In genomic region chr1:22137006-22137720, GRCh38 we compare ENCODE assay signal across 16 cellular contexts. TPM values are rescaled to one million over a fixed set of nuclear protein-coding genes. Genes with fewer than 3 reads are reported as not detected.
DNase-seq lines count a peak whose midpoint lies in the region; ATAC-seq, FAIRE-seq and TF ChIP-seq lines count a peak whose summit lies in the region.
"Had no signal": no experiment of that assay in that cellular context is flagged by ENCODE, and none has a peak within 500 bp of the region (broad histone marks: within the 10 kb centered on the region; RNA-seq: fewer than 3 reads in every experiment).

No MANE protein-coding gene starts in this region.

- H3K18ac ChIP-seq in H1 (ENCODE audit: extremely low read depth, low read length) (peak overlapping the region; percentile 71), mesendoderm (ENCODE audit: low read length) (no peak overlapping the region)

- H3K27me3 ChIP-seq in AG04450 (ENCODE audit: control insufficient read depth, insufficient read depth, low read length): peaks cover 42% of the 10 kb centered on the region
- peaks cover 4 to 23% (median 17%) of the 10 kb centered on the region in 4 experiments for H3K27me3 ChIP-seq in H1 (replicated peaks in 1 of 4; ENCODE audit: control insufficient read depth in 3 of 4, extremely low read depth in 1 of 4, insufficient read depth in 3 of 4, low read length in 3 of 4)
- H3K27me3 ChIP-seq in mesendoderm (ENCODE audit: insufficient read depth, low read length, poor library complexity): no peaks in the 10 kb centered on the region
- H3K27me3 ChIP-seq in MG63: peaks cover 9% of the 10 kb centered on the region

- peaks cover 12 to 50% (median 30%) of the 10 kb centered on the region in 4 experiments for H3K4me1 ChIP-seq in H1 (replicated peaks in 1 of 4; ENCODE audit: control insufficient read depth in 3 of 4, insufficient read depth in 4 of 4, low read length in 3 of 4)
- peaks cover 6% of the 10 kb centered on the region for H3K4me1 ChIP-seq in mesendoderm (ENCODE audit: control insufficient read depth, low read depth, low read length)

- no peak for ATAC-seq in GM21381 (IDR thresholded peaks at IDR 0.05; ENCODE audit: unreplicated experiment)
- no peak for ATAC-seq in GM18519 (IDR thresholded peaks at IDR 0.05; ENCODE audit: low FRiP score, unreplicated experiment)
- ATAC-seq: natural killer cell had no signal

- no peak overlapping the region for H3K56ac ChIP-seq in H1 (replicated peaks; ENCODE audit: insufficient read length, low read depth, low read length)
- peak overlapping the region; percentile 8 for H3K56ac ChIP-seq in mesendoderm (ENCODE audit: low read length)

- peak overlapping the region; percentile 8; the same call in 1 of the 2 replicates for H2BK20ac ChIP-seq in H1 (ENCODE audit: low read length)

- 53% methylated on average over 14 of the region's 16 CpGs; no CpG with 5 or more reads in 1 of the 2 experiments for WGBS in H1 (ENCODE audit: extremely low coverage in 1 of 2, insufficient coverage in 1 of 2, insufficient read length in 1 of 2, insufficient replicate concordance in 2 of 2, low coverage in 1 of 2, low lambda C conversion rate in 2 of 2, missing lambda C conversion rate in 1 of 2), 2 experiments
- WGBS in mesendoderm (ENCODE audit: extremely low coverage, insufficient coverage, low lambda C conversion rate): no CpG with 5 or more reads among the region's 16 CpGs

- H3K23me2 ChIP-seq in H1 (ENCODE audit: low read depth, low read length): peaks cover 4% of the 10 kb centered on the region; the same call in 1 of the 2 replicates

- H3K9me3 ChIP-seq in AG04450 (ENCODE audit: control insufficient read depth, insufficient read depth, low read length) (no peaks in the 10 kb centered on the region; the same call in 1 of the 2 replicates), H1 (ENCODE audit: insufficient read depth in 2 of 2, low read depth in 1 of 2, low read length in 1 of 2) (no peaks in the 10 kb centered on the region), MG63 (no peaks in the 10 kb centered on the region)

- H4K5ac ChIP-seq in H1 (ENCODE audit: insufficient read length, low read depth, low read length) (no peak overlapping the region), mesendoderm (ENCODE audit: low read length) (no peak overlapping the region)

- peak overlapping the region; percentile 84 for H4K91ac ChIP-seq in H1 (replicated peaks; ENCODE audit: insufficient read length, low read length)

- H3K27ac ChIP-seq in AG04450 (ENCODE audit: low read depth, low read length): peak overlapping the region; percentile 21
- no peak overlapping the region for H3K27ac ChIP-seq in H1 (ENCODE audit: low read depth, low read length)
- no peak overlapping the region for H3K27ac ChIP-seq in mesendoderm (ENCODE audit: low read depth, low read length)

- no peak overlapping the region for H3K4me3 ChIP-seq in AG04450 (ENCODE audit: low read depth, low read length)
- 0 out of 8 replicates have a peak overlapping the region, but pooled peaks of 1 of the 4 experiments have one; percentile 4 for H3K4me3 ChIP-seq in H1 (ENCODE audit: extremely low read depth in 1 of 4, insufficient read depth in 2 of 4, low read depth in 3 of 4, low read length in 4 of 4)
- no peak overlapping the region for H3K4me3 ChIP-seq in mesendoderm (ENCODE audit: low read length)
- no peak overlapping the region for H3K4me3 ChIP-seq in MG63

- no peak for TF ChIP-seq EP300 in H1 (IDR thresholded peaks at IDR 0.05; ENCODE audit: borderline replicate concordance in 1 of 2, low read depth in 2 of 2, low read length in 2 of 2)

- H3K23ac ChIP-seq in H1 (ENCODE audit: insufficient read length) (no peak overlapping the region), mesendoderm (ENCODE audit: low read length) (no peak overlapping the region)

- CTCF ChIA-PET in AG04450 (lab: Charles Lee) (no interaction called here), H1 (lab: Charles Lee; ENCODE audit: partially characterized antibody) (interaction anchor here (0.9 to 13.1 kb wide), 8 partner anchors 14 to 284 kb away, joined by 3 to 149 read pairs (median 3); no protein-coding TSS in a partner anchor)

- H3K79me1 ChIP-seq in H1 (ENCODE audit: low read depth, low read length) (no peaks in the 10 kb centered on the region), mesendoderm (ENCODE audit: low read length) (no peaks in the 10 kb centered on the region)

- DNase-seq in AG04450 (ENCODE audit: low read depth, low spot score) (no peak), NCI-H2171 treated with DMSO at 0.1 percent for 48 hours (lab: John Stamatoyannopoulos, UW) (peak; percentile 80), H1 (ENCODE audit: low read depth in 1 of 2, low spot score in 2 of 2) (no peak), mesendoderm (peak; percentile 74), MG63 (no peak), DMS153 treated with DMSO at 0.1 percent for 48 hours (lab: John Stamatoyannopoulos, UW; ENCODE audit: unreplicated experiment) (no peak)
- DNase-seq: activated B cell treated with CpG ODN at 0.5 μM for 24 hours; natural killer cell; NCI-H1092; NCI-H345; stimulated activated CD4-positive, alpha-beta T cell treated with anti-CD3 and anti-CD28 coated beads, Interleukin-4, amount 100 ng/mL, for 24 hours; SW 1271 had no signal

- peak; percentile 62 for FAIRE-seq in H1 (lab: Jason Lieb, UNC)
- FAIRE-seq: A204.1 had no signal

- H2BK120ac ChIP-seq in H1 (replicated peaks; ENCODE audit: low read depth, low read length): no peak overlapping the region
- H2BK120ac ChIP-seq in mesendoderm (ENCODE audit: low read depth, low read length): no peak overlapping the region

- no peak overlapping the region for H4K8ac ChIP-seq in H1 (ENCODE audit: extremely low read depth, insufficient read depth, low read length)
- H4K8ac ChIP-seq in mesendoderm (ENCODE audit: low read depth, low read length): no peak overlapping the region

- no peak overlapping the region for H3K4ac ChIP-seq in H1 (replicated peaks; ENCODE audit: insufficient read length, low read depth, low read length)
- no peak overlapping the region for H3K4ac ChIP-seq in mesendoderm (ENCODE audit: low read depth, low read length)

- no peak for TF ChIP-seq CTCF in AG04450 (IDR thresholded peaks at IDR 0.05; ENCODE audit: low read depth, low read length)
- no peak for TF ChIP-seq CTCF in H1 (IDR thresholded peaks at IDR 0.05; ENCODE audit: control extremely low read depth in 1 of 3, insufficient read depth in 1 of 3, low read depth in 1 of 3, low read length in 3 of 3)

- H3K14ac ChIP-seq in H1 (ENCODE audit: insufficient read length): no peak overlapping the region

- H2AK5ac ChIP-seq in H1 (ENCODE audit: low read depth, low read length) (no peak overlapping the region), mesendoderm (ENCODE audit: low read length) (no peak overlapping the region)

- H2BK12ac ChIP-seq in H1 (ENCODE audit: low read depth, low read length): peak overlapping the region; percentile 81; the same call in 1 of the 2 replicates

- no peak overlapping the region for H3K9ac ChIP-seq in H1 (replicated peaks in 1 of 4; ENCODE audit: extremely low read depth in 1 of 4, low read depth in 3 of 4, low read length in 3 of 4)
- no peak overlapping the region for H3K9ac ChIP-seq in mesendoderm (ENCODE audit: low read length)

- peaks cover 0 to 4% of the 10 kb centered on the region in 2 experiments for H4K20me1 ChIP-seq in H1 (replicated peaks in 1 of 2; ENCODE audit: control insufficient read depth in 1 of 2, insufficient read depth in 2 of 2, low read length in 2 of 2)

- H3K36me3 ChIP-seq in H1 (ENCODE audit: control insufficient read depth in 2 of 4, insufficient read depth in 4 of 4, low read length in 3 of 4): no peaks in the 10 kb centered on the region
- no peaks in the 10 kb centered on the region for H3K36me3 ChIP-seq in mesendoderm (ENCODE audit: control insufficient read depth, insufficient read depth, low read length)
- no peaks in the 10 kb centered on the region for H3K36me3 ChIP-seq in MG63

- 0 out of 4 replicates have a peak, but pooled peaks of 1 of the 2 experiments have one; percentile 10 for TF ChIP-seq RAD21 in H1 (IDR thresholded peaks at IDR 0.05 in 1 of 2, conservative IDR thresholded peaks at IDR 0.05 in 1 of 2; ENCODE audit: low read depth in 2 of 2, low read length in 2 of 2)

- no peak overlapping the region for H2AFZ ChIP-seq in H1 (ENCODE audit: low read length)

- H2BK15ac ChIP-seq in H1 (ENCODE audit: low read length) (peak overlapping the region; percentile 19; the same call in 1 of the 2 replicates), mesendoderm (replicated peaks; ENCODE audit: low read depth) (no peak overlapping the region)

- H2BK5ac ChIP-seq in H1 (ENCODE audit: low read depth, low read length) (0 out of 2 replicates have a peak overlapping the region, but pooled peaks have one; percentile 37), mesendoderm (ENCODE audit: low read length) (no peak overlapping the region)

- peak overlapping the region; percentile 12 to 29; a peak in 3 of 4 replicates for H3K4me2 ChIP-seq in H1 (ENCODE audit: insufficient read depth in 1 of 2, low read depth in 2 of 2, low read length in 2 of 2)
- H3K4me2 ChIP-seq in mesendoderm (ENCODE audit: low read length): no peak overlapping the region

- POLR2A ChIA-PET in AG04450 (lab: Yijun Ruan, JAX): no interaction called here
- POLR2A ChIA-PET in H1 (lab: Charles Lee; ENCODE audit: partially characterized antibody): interaction anchor here (0.9 to 1.1 kb wide), 2 partner anchors 9 to 275 kb away, joined by 3 to 4 read pairs; no protein-coding TSS in a partner anchor

- no peaks in the 10 kb centered on the region for H3K79me2 ChIP-seq in H1 (ENCODE audit: control insufficient read depth in 1 of 2, insufficient read depth in 2 of 2, low read length in 2 of 2)
- H3K79me2 ChIP-seq in mesendoderm (ENCODE audit: control insufficient read depth, insufficient read depth, low read length): no peaks in the 10 kb centered on the region

- TF ChIP-seq POLR2A in H1 (IDR thresholded peaks at IDR 0.05; ENCODE audit: control extremely low read depth in 1 of 2, low read depth in 2 of 2, low read length in 2 of 2): no peak

TF ChIP-seq in H1, 55 proteins besides CTCF, POLR2A, EP300 and RAD21 (continues in another document):
- TF ChIP-seq ASH2L (IDR thresholded peaks at IDR 0.05; ENCODE audit: low read length): peak; percentile 78

RNA-seq across cellular contexts. Expression of gene WNT4, which starts 5.7 kb away (rescaled TPM):
- not detected in 2 replicates for polyA plus RNA-seq in AG04450 (2011; rRNA removed)
- polyA minus RNA-seq in AG04450 (2011; rRNA and poly(A)+ RNA removed): not detected in 2 replicates
- 1.3 and 1.4 TPM in 2 replicates for total RNA-seq in H1 (2021; fragmentation: NEBNext Ultra II Directional; extraction: Animal tissue kit (Norgen Biotek cat#: 25700))
- 4.0 and 6.6 TPM in 2 replicates for polyA plus RNA-seq in H1 (2011; rRNA removed)
- 4.7 TPM for polyA plus RNA-seq in H1 (2011; cell fraction: cytosol; rRNA removed)
- 5.1 TPM for polyA plus RNA-seq in H1 (2011; cell fraction: nucleus; rRNA removed)
- polyA plus RNA-seq in H1 (2012, experiment 1 of 2): 3.7 to 5.9 TPM (median 5.4 TPM) in 4 replicates
- 3.9 TPM for polyA plus RNA-seq in H1 (2012, experiment 2 of 2)
- 0.22 TPM for polyA plus RNA-seq in H1 (2013, experiment 1 of 2)
- polyA plus RNA-seq in H1 (2013, experiment 2 of 2): 0.31 TPM
- 3.8 and 6.0 TPM in 2 replicates for polyA minus RNA-seq in H1 (2011; rRNA and poly(A)+ RNA removed)
- polyA minus RNA-seq in H1 (2011; cell fraction: cytosol; rRNA and poly(A)+ RNA removed): 4.3 TPM
- polyA minus RNA-seq in H1 (2011; cell fraction: nucleus; rRNA and poly(A)+ RNA removed): 5.4 TPM
- 0.08 TPM for polyA plus RNA-seq in mesendoderm (2013, experiment 1 of 2)
- 0.10 TPM for polyA plus RNA-seq in mesendoderm (2013, experiment 2 of 2)
- total RNA-seq in MG63 (2014; rRNA removed; shearing (Covaris generic); ENCODE audit: low replicate concordance): not detected in 2 replicates
- total RNA-seq: epithelial cell of proximal tubule, natural killer cell had no signal

Comparison
In these comparisons a context has a peak if more than half of its experiments do, and no peak if none do; other contexts are left out.
1. DNase-seq: peak in NCI-H2171 treated with DMSO at 0.1 percent for 48 hours (single experiment) and mesendoderm (single experiment); none in AG04450 (single experiment), H1 (0 of 2), MG63 (single experiment) and DMS153 treated with DMSO at 0.1 percent for 48 hours (single experiment).